ENCODE assay signal across 16 cellular contexts in the genomic region with DNA sequence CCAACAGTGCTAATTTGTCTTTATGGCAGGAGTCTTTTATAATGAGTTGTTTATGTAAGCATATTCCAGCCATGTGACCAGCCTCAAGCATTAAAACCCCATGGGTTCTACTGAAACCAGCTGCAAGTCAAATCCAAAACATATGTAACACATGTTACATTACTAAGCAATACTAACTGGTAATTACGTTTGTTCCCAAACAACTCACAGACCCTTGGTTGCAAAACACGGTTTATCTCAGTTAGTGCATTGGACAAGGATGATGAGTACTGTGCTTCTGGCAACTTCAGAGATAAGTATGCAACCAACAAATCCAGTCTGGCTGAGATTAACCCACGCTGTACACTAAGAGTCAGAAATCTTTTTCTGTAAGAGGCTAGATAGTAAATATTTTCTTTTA.
DNase-seq lines count a peak whose midpoint lies in the region; ATAC-seq, FAIRE-seq and TF ChIP-seq lines count a peak whose summit lies in the region.
"Had no signal": no experiment of that assay in that cellular context is flagged by ENCODE, and none has a peak within 500 bp of the region (broad histone marks: within the 10 kb centered on the region; RNA-seq: fewer than 3 reads in every experiment).

No MANE protein-coding gene starts in this region.

- no peak overlapping the region for H3K4me3 ChIP-seq in osteoblast (ENCODE audit: insufficient read depth, low read length)
- no peak overlapping the region for H3K4me3 ChIP-seq in right lobe of liver
- no peak overlapping the region for H3K4me3 ChIP-seq in small intestine (ENCODE audit: low read depth in 1 of 2, low read length in 2 of 2)
- H3K4me3 ChIP-seq: sigmoid colon had no signal

- 39% methylated on average over 3 of the region's 3 CpGs for WGBS in right lobe of liver (ENCODE audit: insufficient coverage, low coverage, low lambda C conversion rate, missing lambda C conversion rate)
- WGBS in small intestine, 3 donors, result 26 to 33% (median 27%) methylated on average over 3 of the region's 3 CpGs

- H3K79me2 ChIP-seq in osteoblast (ENCODE audit: insufficient read depth, low read length), result no peaks in the 10 kb centered on the region

- H3K4me1 ChIP-seq in osteoblast (ENCODE audit: insufficient read depth, low read length) (peaks cover 39% of the 10 kb centered on the region), right lobe of liver (no peaks in the 10 kb centered on the region), small intestine (ENCODE audit: control insufficient read depth in 2 of 2, insufficient read depth in 1 of 2, low read depth in 1 of 2, low read length in 1 of 2) (peaks cover 0 to 2% of the 10 kb centered on the region in 2 donors)

- ATAC-seq in right lobe of liver, result no peak
- ATAC-seq: activated CD4-positive, CD25-positive, alpha-beta regulatory T cell treated with anti-CD3 and anti-CD28 coated beads, Interleukin-2, amount 50 U/mL, for 24 hours had no signal

- H3K27ac ChIP-seq in osteoblast (ENCODE audit: low read depth, low read length) (no peak overlapping the region), right lobe of liver (no peak overlapping the region), small intestine (ENCODE audit: low read depth in 1 of 2, low read length in 1 of 2) (no peak overlapping the region)
- H3K27ac ChIP-seq: sigmoid colon had no signal

- TF ChIP-seq CTCF in osteoblast (IDR thresholded peaks at IDR 0.05; ENCODE audit: extremely low read depth, low read depth, low read length) (no peak), right lobe of liver (IDR thresholded peaks at IDR 0.05) (no peak)

- peak overlapping the region; percentile 5 for H2AFZ ChIP-seq in osteoblast (ENCODE audit: low read length)

- H3K36me3 ChIP-seq in osteoblast (ENCODE audit: insufficient read depth, low read length) (no peaks in the 10 kb centered on the region), right lobe of liver (no peaks in the 10 kb centered on the region), small intestine (ENCODE audit: control insufficient read depth in 2 of 2, insufficient read depth in 2 of 2, low read length in 2 of 2) (no peaks in the 10 kb centered on the region)
- H3K36me3 ChIP-seq: sigmoid colon had no signal

- H3K27me3 ChIP-seq in osteoblast (ENCODE audit: insufficient read depth, low read length) (peaks cover 4% of the 10 kb centered on the region), right lobe of liver (no peaks in the 10 kb centered on the region), small intestine (ENCODE audit: control insufficient read depth in 2 of 2, insufficient read depth in 2 of 2, low read length in 2 of 2) (no peaks in the 10 kb centered on the region)
- H3K27me3 ChIP-seq: sigmoid colon had no signal

- no peak for FAIRE-seq in small intestine (lab: Jason Lieb, UNC)
- FAIRE-seq: RCC 7860 had no signal

- no peaks in the 10 kb centered on the region for H4K20me1 ChIP-seq in osteoblast (ENCODE audit: insufficient read depth, low read length)

- intact Hi-C loops in right lobe of liver (cut with DNase I), result no loop called here

- H3K9me3 ChIP-seq in osteoblast (ENCODE audit: low read depth, low read length), result no peaks in the 10 kb centered on the region
- no peaks in the 10 kb centered on the region for H3K9me3 ChIP-seq in right lobe of liver
- no peaks in the 10 kb centered on the region for H3K9me3 ChIP-seq in small intestine (ENCODE audit: control insufficient read depth, low read depth)
- H3K9me3 ChIP-seq: sigmoid colon had no signal

- no peak overlapping the region for H3K4me2 ChIP-seq in osteoblast (ENCODE audit: insufficient read depth, low read length)

- DNase-seq in AG20443 (ENCODE audit: low spot score) (peak; percentile 67), RPMI7951 (ENCODE audit: low read depth) (peak; percentile 63), fibroblast of gingiva (ENCODE audit: low read depth) (peak; percentile 98), osteoblast (ENCODE audit: insufficient read length, low spot score, missing footprints) (peak; percentile 65), right lobe of liver (no peak), small intestine (no peak)
- no peak for DNase-seq in activated CD4-positive, alpha-beta T cell treated with anti-CD3 and anti-CD28 coated beads, Interleukin-2, amount 50 U/mL, for 48 hours
- DNase-seq in stimulated activated CD8-positive, alpha-beta memory T cell treated with anti-CD3 and anti-CD28 coated beads, Interleukin-4, amount 100 ng/mL, for 48 hours, result no peak
- DNase-seq: activated naive CD4-positive, alpha-beta T cell treated with anti-CD3 and anti-CD28 coated beads, Interleukin-2, amount 10 ng/mL, durations not matched to agents 7 days and 5 days; C1 segment of cervical spinal cord; central memory CD4-positive, alpha-beta T cell; NCI-H1092; sigmoid colon; T-helper 1 cell had no signal

- no peak for TF ChIP-seq POLR2A in right lobe of liver (IDR thresholded peaks at IDR 0.05)

Comparison
In these comparisons a context has a peak if more than half of its experiments do, and no peak if none do; other contexts are left out.
1. DNase-seq: peak in AG20443 (single experiment), RPMI7951 (single experiment), fibroblast of gingiva (single experiment) and osteoblast (single experiment); none in activated CD4-positive, alpha-beta T cell treated with anti-CD3 and anti-CD28 coated beads, Interleukin-2, amount 50 U/mL, for 48 hours (0 of 2), right lobe of liver (0 of 3), stimulated activated CD8-positive, alpha-beta memory T cell treated with anti-CD3 and anti-CD28 coated beads, Interleukin-4, amount 100 ng/mL, for 48 hours (single experiment) and small intestine (single experiment).